In the genomic region with DNA sequence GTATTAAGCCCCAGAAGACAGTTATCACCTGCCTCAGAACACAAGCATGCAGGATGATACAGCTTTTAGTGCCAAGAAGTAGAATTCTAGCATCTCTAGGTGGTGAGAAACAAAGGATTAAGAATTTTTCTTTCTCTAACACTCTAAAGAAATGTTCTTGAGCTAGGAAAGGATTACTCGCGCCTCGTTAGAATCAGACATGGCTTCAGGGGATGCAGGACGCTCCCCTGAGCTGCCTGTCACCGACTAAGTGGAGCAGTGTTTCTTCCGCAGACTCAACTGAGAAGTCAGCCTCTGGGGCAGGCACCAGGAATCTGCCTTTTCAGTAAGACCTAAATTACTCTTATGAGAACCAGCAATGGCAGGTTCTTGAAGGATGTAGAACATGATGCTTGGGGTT, we compare ENCODE assay signal across 6 cellular contexts. TPM values are rescaled to one million over a fixed set of nuclear protein-coding genes. Genes with fewer than 3 reads are reported as not detected.
"Had no signal": no experiment of that assay in that cellular context is flagged by ENCODE, and none has a peak within 500 bp of the region (broad histone marks: within the 10 kb centered on the region; RNA-seq: fewer than 3 reads in every experiment).

LYZL1 (plus strand) TSS at position 165 of the 400 bp plus-strand sequence. CDS start 2,798 bp downstream, outside the sequence.

RNA-seq across cellular contexts. Expression of gene LYZL1, which starts in this region (rescaled TPM):
- total RNA-seq: M059J, PC-3, Peyer's patch, Right ventricle myocardium superior, SJSA1 had no signal
- polyA plus RNA-seq: SK-N-SH had no signal
